In the genomic region with DNA sequence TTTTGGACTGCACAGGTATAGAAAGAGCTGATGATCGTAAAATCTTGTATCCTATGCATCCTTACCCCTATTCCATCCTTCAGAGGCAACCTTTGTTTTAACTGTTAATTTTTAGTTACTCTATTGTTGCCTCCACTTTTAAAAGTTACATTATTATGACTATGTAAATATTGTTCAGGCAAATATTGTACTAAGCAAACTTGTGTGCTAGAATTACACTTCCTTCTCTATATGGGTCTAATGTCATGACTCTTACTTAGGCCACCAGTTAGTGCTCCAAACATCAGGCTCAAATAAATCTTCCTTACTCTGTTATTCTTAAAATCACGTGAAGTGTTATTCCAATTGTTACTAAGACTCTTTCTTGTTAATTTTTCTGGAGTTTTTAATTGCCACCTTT, we compare ENCODE assay signal across 25 cellular contexts. TPM values are rescaled to one million over a fixed set of nuclear protein-coding genes. Genes with fewer than 3 reads are reported as not detected.
DNase-seq lines count a peak whose midpoint lies in the region; ATAC-seq and TF ChIP-seq lines count a peak whose summit lies in the region.
"Had no signal": no experiment of that assay in that cellular context is flagged by ENCODE, and none has a peak within 500 bp of the region (broad histone marks: within the 10 kb centered on the region; RNA-seq: fewer than 3 reads in every experiment).

No MANE protein-coding gene starts in this region.

- intact Hi-C loops in lower leg skin (cut with DNase I; ENCODE audit: low total_unique reads), result no loop called here

- no peak for TF ChIP-seq POLR2A in lower leg skin (IDR thresholded peaks at IDR 0.05)

- TF ChIP-seq CTCF in lower leg skin (IDR thresholded peaks at IDR 0.05), result no peak

- H3K27ac Mint-ChIP-seq in activated naive CD8-positive, alpha-beta T cell, result peak overlapping the region; percentile 42
- no peak overlapping the region for H3K27ac Mint-ChIP-seq in activated naive CD8-positive, alpha-beta T cell treated with anti-CD3 and anti-CD28 coated beads for 36 hours
- peak overlapping the region in 4 of 6 donors; percentile 1 to 62 (median 4) for H3K27ac Mint-ChIP-seq in immature natural killer cell
- H3K27ac Mint-ChIP-seq in stimulated activated naive B cell treated with anti-CD40 and anti-IgM and Interleukin-4, amounts not matched to agents 10 μg/mL and 1 μg/mL and 100 μg/mL, for 72 hours, result peak overlapping the region; percentile 14

- peaks cover 20% of the 10 kb centered on the region for H3K36me3 Mint-ChIP-seq in activated naive CD8-positive, alpha-beta T cell
- peaks cover 29% of the 10 kb centered on the region for H3K36me3 Mint-ChIP-seq in activated naive CD8-positive, alpha-beta T cell treated with anti-CD3 and anti-CD28 coated beads for 36 hours
- peaks cover 10 to 36% (median 28%) of the 10 kb centered on the region in 3 donors for H3K36me3 Mint-ChIP-seq in immature natural killer cell
- H3K36me3 Mint-ChIP-seq in stimulated activated naive B cell treated with anti-CD40 and anti-IgM and Interleukin-4, amounts not matched to agents 10 μg/mL and 1 μg/mL and 100 μg/mL, for 72 hours, result peaks cover 32 to 48% of the 10 kb centered on the region in 2 donors

- 79 to 97% methylated on average over 2 of the region's 2 CpGs for WGBS in lower leg skin, 2 donors

- H3K27me3 Mint-ChIP-seq in activated naive CD8-positive, alpha-beta T cell, result no peaks in the 10 kb centered on the region
- no peaks in the 10 kb centered on the region for H3K27me3 Mint-ChIP-seq in activated naive CD8-positive, alpha-beta T cell treated with anti-CD3 and anti-CD28 coated beads for 36 hours
- peaks cover 0 to 1% (median 0%) of the 10 kb centered on the region in 3 donors for H3K27me3 Mint-ChIP-seq in immature natural killer cell (ENCODE audit: low read depth in 3 of 3)
- H3K27me3 Mint-ChIP-seq in stimulated activated naive B cell treated with anti-CD40 and anti-IgM and Interleukin-4, amounts not matched to agents 10 μg/mL and 1 μg/mL and 100 μg/mL, for 72 hours, result no peaks in the 10 kb centered on the region
- H3K27me3 Mint-ChIP-seq: CD4-positive, alpha-beta memory T cell had no signal

- no peak for DNase-seq in activated naive CD8-positive, alpha-beta T cell treated with anti-CD3 and anti-CD28 coated beads for 36 hours
- DNase-seq in NCI-H526 treated with DMSO at 0.1 percent for 48 hours (lab: John Stamatoyannopoulos, UW) (peak; percentile 3), immature natural killer cell (no peak), NCI-H82 treated with DMSO at 0.1 percent for 48 hours (lab: John Stamatoyannopoulos, UW; ENCODE audit: unreplicated experiment) (no peak), lower leg skin (ENCODE audit: low spot score in 2 of 2) (no peak)
- no peak for DNase-seq in stimulated activated naive B cell treated with anti-CD40 and anti-IgM and Interleukin-4, amounts not matched to agents 10 μg/mL and 1 μg/mL and 100 μg/mL, for 72 hours
- no peak for DNase-seq in central memory CD4-positive, alpha-beta T cell
- DNase-seq: C1 segment of cervical spinal cord; CD4-positive, alpha-beta memory T cell; COR-L47; DMS79 treated with DMSO at 0.1 percent for 48 hours; GF-D8; GM23248; H7; Karpas-422; NCI-H1092 treated with DMSO at 0.1 percent for 48 hours; NCI-H1436; NCI-H187; NCI-H2081 treated with DMSO at 0.1 percent for 48 hours; NCI-H2171 treated with DMSO at 0.1 percent for 48 hours; NCI-H345; NCI-H510A treated with DMSO at 0.1 percent for 48 hours; NCI-H748 treated with DMSO at 0.1 percent for 48 hours; SK-N-SH had no signal

- H3K4me3 ChIP-seq in lower leg skin (ENCODE audit: low read depth, poor library complexity, severe bottlenecking), result no peak overlapping the region
- H3K4me3 ChIP-seq: GM23248 had no signal

- H3K4me1 Mint-ChIP-seq in activated naive CD8-positive, alpha-beta T cell (ENCODE audit: low read depth), result peaks cover 2% of the 10 kb centered on the region
- H3K4me1 Mint-ChIP-seq in activated naive CD8-positive, alpha-beta T cell treated with anti-CD3 and anti-CD28 coated beads for 36 hours, result peaks cover 1% of the 10 kb centered on the region
- H3K4me1 Mint-ChIP-seq in immature natural killer cell, result peaks cover 0 to 23% of the 10 kb centered on the region in 2 donors
- H3K4me1 Mint-ChIP-seq in stimulated activated naive B cell treated with anti-CD40 and anti-IgM and Interleukin-4, amounts not matched to agents 10 μg/mL and 1 μg/mL and 100 μg/mL, for 72 hours, result peaks cover 8 to 11% of the 10 kb centered on the region in 2 donors

- H3K4me3 Mint-ChIP-seq in activated naive CD8-positive, alpha-beta T cell, result no peak overlapping the region
- H3K4me3 Mint-ChIP-seq in activated naive CD8-positive, alpha-beta T cell treated with anti-CD3 and anti-CD28 coated beads for 36 hours, result no peak overlapping the region
- H3K4me3 Mint-ChIP-seq in immature natural killer cell, result no peak overlapping the region
- no peak overlapping the region for H3K4me3 Mint-ChIP-seq in stimulated activated naive B cell treated with anti-CD40 and anti-IgM and Interleukin-4, amounts not matched to agents 10 μg/mL and 1 μg/mL and 100 μg/mL, for 72 hours
- H3K4me3 Mint-ChIP-seq: CD4-positive, alpha-beta memory T cell had no signal

- no peaks in the 10 kb centered on the region for H3K9me3 Mint-ChIP-seq in activated naive CD8-positive, alpha-beta T cell (ENCODE audit: low read depth)
- H3K9me3 Mint-ChIP-seq in activated naive CD8-positive, alpha-beta T cell treated with anti-CD3 and anti-CD28 coated beads for 36 hours, result no peaks in the 10 kb centered on the region
- H3K9me3 Mint-ChIP-seq in immature natural killer cell, result no peaks in the 10 kb centered on the region
- H3K9me3 Mint-ChIP-seq in stimulated activated naive B cell treated with anti-CD40 and anti-IgM and Interleukin-4, amounts not matched to agents 10 μg/mL and 1 μg/mL and 100 μg/mL, for 72 hours, result no peaks in the 10 kb centered on the region
- H3K9me3 Mint-ChIP-seq: CD4-positive, alpha-beta memory T cell had no signal

- no peak for ATAC-seq in stimulated activated naive B cell treated with anti-CD40 and anti-IgM and Interleukin-4, amounts not matched to agents 10 μg/mL and 1 μg/mL and 100 μg/mL, for 72 hours (replicated peaks)

RNA-seq across cellular contexts. Expression of a gene that starts 47.4 kb away (rescaled TPM):
- total RNA-seq in activated naive CD8-positive, alpha-beta T cell treated with anti-CD3 and anti-CD28 coated beads for 36 hours, result 10 to 100 TPM; 26.3 to 30.2 TPM
- polyA plus RNA-seq in immature natural killer cell, result 1 to 10 TPM; 3.4 to 9.3 (median 4.4) TPM
- 10 to 100 TPM in 2 of 4 donors, 1 to 10 TPM in 2; 4.0 to 10.9 (median 7.5) TPM for total RNA-seq in lower leg skin
